8 cellular contexts compared by ENCODE assay signal in genomic region chr1:43970502-43970901, GRCh38. TPM values are rescaled to one million over a fixed set of nuclear protein-coding genes. Genes with fewer than 3 reads are reported as not detected.
DNase-seq lines count a peak whose midpoint lies in the region; ATAC-seq lines count a peak whose summit lies in the region.

No MANE protein-coding gene starts in this region.

- peaks cover 7 to 20% of the 10 kb centered on the region in 2 donors for H3K36me3 ChIP-seq in stomach smooth muscle (ENCODE audit: control insufficient read depth in 2 of 2, insufficient read depth in 2 of 2, low read length in 2 of 2)

- peak overlapping the region; percentile 97 to 99 for H3K4me3 ChIP-seq in stomach smooth muscle (ENCODE audit: low read length in 2 of 2)

- H3K27me3 ChIP-seq in stomach smooth muscle (ENCODE audit: control insufficient read depth in 1 of 2, insufficient read depth in 2 of 2, low read length in 2 of 2) = no peaks in the 10 kb centered on the region

- H3K9ac ChIP-seq in stomach smooth muscle (ENCODE audit: low read length in 2 of 2) = peak overlapping the region; percentile 80 to 84

- intact Hi-C loops in activated T-helper 1 cell treated with anti-CD3 and anti-CD28 coated beads, Interleukin-12 subunit alpha, Interleukin-12 subunit beta, Interleukin-2, Interleukin-4 antibody, amounts not matched to agents 30 ng/mL and 10 ng/mL and 1 ng/mL, durations not matched to agents 14 hours and 24 hours and 36 hours (cut with micrococcal nuclease) = loop anchor here (1.0 to 10.0 kb wide), 4 partner anchors 60 to 1288 kb away; partner anchors contain the start of genes BTBD19, DYNLT4, ELOVL1 and YBX1

- H3K27ac Mint-ChIP-seq in T-helper 1 cell treated with Interleukin-12 subunit alpha and Interleukin-12 subunit beta and Interleukin-4 antibody, amounts not matched to agents 30 μg/mL and 1 μg/mL, for 36 hours = peak overlapping the region; percentile 82
- H3K27ac Mint-ChIP-seq in activated T-helper 1 cell treated with anti-CD3 and anti-CD28 coated beads, Interleukin-12 subunit alpha, Interleukin-12 subunit beta, Interleukin-2, Interleukin-4 antibody, amounts not matched to agents 30 ng/mL and 10 ng/mL and 1 ng/mL, durations not matched to agents 14 hours and 24 hours and 36 hours = no peak overlapping the region
- peak overlapping the region in 4 of 6 donors; percentile 49 to 84 (median 78) for H3K27ac Mint-ChIP-seq in immature natural killer cell

- peak overlapping the region; percentile 24 for H3K27ac ChIP-seq in stomach smooth muscle (ENCODE audit: low read length)

- DNase-seq in T-helper 1 cell = no peak
- no peak for DNase-seq in activated T-helper 1 cell treated with anti-CD3 and anti-CD28 coated beads, Interleukin-12 subunit alpha, Interleukin-12 subunit beta, Interleukin-2, Interleukin-4 antibody, amounts not matched to agents 30 ng/mL and 10 ng/mL and 1 ng/mL, durations not matched to agents 14 hours and 24 hours and 36 hours (ENCODE audit: low spot score)
- DNase-seq in immature natural killer cell = no peak
- DNase-seq in NCI-H2196 (lab: John Stamatoyannopoulos, UW; ENCODE audit: unreplicated experiment) = no peak
- no peak for DNase-seq in activated CD4-positive, alpha-beta T cell treated with anti-CD3 and anti-CD28 coated beads for 1 hour

- H3K9me3 Mint-ChIP-seq in T-helper 1 cell treated with Interleukin-12 subunit alpha and Interleukin-12 subunit beta and Interleukin-4 antibody, amounts not matched to agents 30 μg/mL and 1 μg/mL, for 36 hours = no peaks in the 10 kb centered on the region
- H3K9me3 Mint-ChIP-seq in activated T-helper 1 cell treated with anti-CD3 and anti-CD28 coated beads, Interleukin-12 subunit alpha, Interleukin-12 subunit beta, Interleukin-2, Interleukin-4 antibody, amounts not matched to agents 30 ng/mL and 10 ng/mL and 1 ng/mL, durations not matched to agents 14 hours and 24 hours and 36 hours = no peaks in the 10 kb centered on the region
- peaks cover 0 to 1% (median 0%) of the 10 kb centered on the region in 6 donors for H3K9me3 Mint-ChIP-seq in immature natural killer cell

- no peak for ATAC-seq in GM18502 (IDR thresholded peaks at IDR 0.05; ENCODE audit: poor library complexity, unreplicated experiment)

- H3K9me3 ChIP-seq in stomach smooth muscle (ENCODE audit: control insufficient read depth in 2 of 2, low read length in 2 of 2) = no peaks in the 10 kb centered on the region

- H3K36me3 Mint-ChIP-seq in T-helper 1 cell treated with Interleukin-12 subunit alpha and Interleukin-12 subunit beta and Interleukin-4 antibody, amounts not matched to agents 30 μg/mL and 1 μg/mL, for 36 hours (ENCODE audit: low read depth) = peaks cover 6% of the 10 kb centered on the region
- peaks cover 25% of the 10 kb centered on the region for H3K36me3 Mint-ChIP-seq in activated T-helper 1 cell treated with anti-CD3 and anti-CD28 coated beads, Interleukin-12 subunit alpha, Interleukin-12 subunit beta, Interleukin-2, Interleukin-4 antibody, amounts not matched to agents 30 ng/mL and 10 ng/mL and 1 ng/mL, durations not matched to agents 14 hours and 24 hours and 36 hours (ENCODE audit: low read depth)
- peaks cover 0 to 3% (median 0%) of the 10 kb centered on the region in 3 donors for H3K36me3 Mint-ChIP-seq in immature natural killer cell

- no peaks in the 10 kb centered on the region for H3K27me3 Mint-ChIP-seq in T-helper 1 cell treated with Interleukin-12 subunit alpha and Interleukin-12 subunit beta and Interleukin-4 antibody, amounts not matched to agents 30 μg/mL and 1 μg/mL, for 36 hours (ENCODE audit: low read depth)
- peaks cover 1% of the 10 kb centered on the region for H3K27me3 Mint-ChIP-seq in activated T-helper 1 cell treated with anti-CD3 and anti-CD28 coated beads, Interleukin-12 subunit alpha, Interleukin-12 subunit beta, Interleukin-2, Interleukin-4 antibody, amounts not matched to agents 30 ng/mL and 10 ng/mL and 1 ng/mL, durations not matched to agents 14 hours and 24 hours and 36 hours (ENCODE audit: insufficient read depth)
- H3K27me3 Mint-ChIP-seq in immature natural killer cell (ENCODE audit: low read depth in 3 of 3) = peaks cover 0 to 5% (median 3%) of the 10 kb centered on the region in 3 donors

- H3K4me3 Mint-ChIP-seq in T-helper 1 cell treated with Interleukin-12 subunit alpha and Interleukin-12 subunit beta and Interleukin-4 antibody, amounts not matched to agents 30 μg/mL and 1 μg/mL, for 36 hours = peak overlapping the region; percentile 95
- peak overlapping the region; percentile 96 for H3K4me3 Mint-ChIP-seq in activated T-helper 1 cell treated with anti-CD3 and anti-CD28 coated beads, Interleukin-12 subunit alpha, Interleukin-12 subunit beta, Interleukin-2, Interleukin-4 antibody, amounts not matched to agents 30 ng/mL and 10 ng/mL and 1 ng/mL, durations not matched to agents 14 hours and 24 hours and 36 hours
- H3K4me3 Mint-ChIP-seq in immature natural killer cell = peak overlapping the region; percentile 91 to 94 (median 93)

- peaks cover 36% of the 10 kb centered on the region for H3K4me1 Mint-ChIP-seq in T-helper 1 cell treated with Interleukin-12 subunit alpha and Interleukin-12 subunit beta and Interleukin-4 antibody, amounts not matched to agents 30 μg/mL and 1 μg/mL, for 36 hours (ENCODE audit: low read depth)
- peaks cover 32% of the 10 kb centered on the region for H3K4me1 Mint-ChIP-seq in activated T-helper 1 cell treated with anti-CD3 and anti-CD28 coated beads, Interleukin-12 subunit alpha, Interleukin-12 subunit beta, Interleukin-2, Interleukin-4 antibody, amounts not matched to agents 30 ng/mL and 10 ng/mL and 1 ng/mL, durations not matched to agents 14 hours and 24 hours and 36 hours (ENCODE audit: low read depth)
- H3K4me1 Mint-ChIP-seq in immature natural killer cell = peaks cover 35 to 39% of the 10 kb centered on the region in 2 donors

- H3K4me1 ChIP-seq in stomach smooth muscle (ENCODE audit: control insufficient read depth, insufficient read depth, low read length) = peaks cover 25% of the 10 kb centered on the region

RNA-seq across cellular contexts. Expression of gene DPH2, which starts 0.7 kb away (rescaled TPM):
- total RNA-seq in activated T-helper 1 cell treated with anti-CD3 and anti-CD28 coated beads, Interleukin-12 subunit alpha, Interleukin-12 subunit beta, Interleukin-2, Interleukin-4 antibody, amounts not matched to agents 30 ng/mL and 10 ng/mL and 1 ng/mL, durations not matched to agents 14 hours and 24 hours and 36 hours = 73.8 and 74.8 TPM in 2 replicates
- 10 to 100 TPM; 20.0 to 29.0 (median 21.4) TPM for polyA plus RNA-seq in immature natural killer cell

RNA-seq across cellular contexts. Expression of gene ATP6V0B, which starts 4.3 kb away (rescaled TPM):
- 187 and 195 TPM in 2 replicates for total RNA-seq in activated T-helper 1 cell treated with anti-CD3 and anti-CD28 coated beads, Interleukin-12 subunit alpha, Interleukin-12 subunit beta, Interleukin-2, Interleukin-4 antibody, amounts not matched to agents 30 ng/mL and 10 ng/mL and 1 ng/mL, durations not matched to agents 14 hours and 24 hours and 36 hours
- 100 to 1,000 TPM; 227 to 425 (median 395) TPM for polyA plus RNA-seq in immature natural killer cell

RNA-seq across cellular contexts. Expression of gene B4GALT2, which starts 8.5 kb away (rescaled TPM):
- 51.2 and 51.3 TPM in 2 replicates for total RNA-seq in activated T-helper 1 cell treated with anti-CD3 and anti-CD28 coated beads, Interleukin-12 subunit alpha, Interleukin-12 subunit beta, Interleukin-2, Interleukin-4 antibody, amounts not matched to agents 30 ng/mL and 10 ng/mL and 1 ng/mL, durations not matched to agents 14 hours and 24 hours and 36 hours
- polyA plus RNA-seq in immature natural killer cell = 1 to 10 TPM in 1 of 3 donors, under 1 TPM in 2; 0.48 to 1.6 (median 0.59) TPM

RNA-seq across cellular contexts. Expression of gene CCDC24, which starts 20.9 kb away (rescaled TPM):
- total RNA-seq in activated T-helper 1 cell treated with anti-CD3 and anti-CD28 coated beads, Interleukin-12 subunit alpha, Interleukin-12 subunit beta, Interleukin-2, Interleukin-4 antibody, amounts not matched to agents 30 ng/mL and 10 ng/mL and 1 ng/mL, durations not matched to agents 14 hours and 24 hours and 36 hours = 2.7 TPM in 2 replicates
- polyA plus RNA-seq in immature natural killer cell = 1 to 10 TPM in 2 of 3 donors, not detected in 1; 1.4 to 4.1 TPM

RNA-seq across cellular contexts. Expression of gene IPO13, which starts 23.8 kb away (rescaled TPM):
- total RNA-seq in activated T-helper 1 cell treated with anti-CD3 and anti-CD28 coated beads, Interleukin-12 subunit alpha, Interleukin-12 subunit beta, Interleukin-2, Interleukin-4 antibody, amounts not matched to agents 30 ng/mL and 10 ng/mL and 1 ng/mL, durations not matched to agents 14 hours and 24 hours and 36 hours = 28.6 and 33.9 TPM in 2 replicates
- polyA plus RNA-seq in immature natural killer cell = 10 to 100 TPM in 2 of 3 donors, 1 to 10 TPM in 1; 9.8 to 18.6 (median 10.3) TPM
